8 cellular contexts compared by ENCODE assay signal in genomic region chr4:184538023-184538599, GRCh38.
A peak's percentile ranks its signal among the peaks of the same experiment; 100 is the strongest.
DNase-seq lines count a peak whose midpoint lies in the region; ATAC-seq and FAIRE-seq lines count a peak whose summit lies in the region.

No MANE protein-coding gene starts in this region.

- FAIRE-seq in RCC 7860 (lab: Jason Lieb, UNC) = peak; percentile 31

- peak overlapping the region; percentile 88 for H3K4me3 ChIP-seq in Jurkat, Clone E6-1 (ENCODE audit: low read length)

- ATAC-seq in GM21576 (IDR thresholded peaks at IDR 0.05; ENCODE audit: unreplicated experiment) = peak; percentile 51
- ATAC-seq in natural killer cell treated with Interleukin-12 subunit alpha and Interleukin-12 subunit beta and Interleukin-15 and Interleukin-18, amount 100 ng/mL, for 72 hours = peak; percentile 80 to 84

- no peaks in the 10 kb centered on the region for H3K36me3 Mint-ChIP-seq in natural killer cell treated with Interleukin-12 subunit alpha and Interleukin-12 subunit beta and Interleukin-15 and Interleukin-18, amount 100 ng/mL, for 72 hours
- no peaks in the 10 kb centered on the region for H3K36me3 Mint-ChIP-seq in stimulated activated naive CD8-positive, alpha-beta T cell treated with anti-CD3 and anti-CD28 coated beads, Interleukin-15, Interleukin-2, amounts not matched to agents 100 ng/mL and 50 ng/mL, for 24 hours (ENCODE audit: low read depth)

- peak overlapping the region; percentile 91 for H3K4me3 Mint-ChIP-seq in natural killer cell treated with Interleukin-12 subunit alpha and Interleukin-12 subunit beta and Interleukin-15 and Interleukin-18, amount 100 ng/mL, for 72 hours
- H3K4me3 Mint-ChIP-seq in stimulated activated naive CD8-positive, alpha-beta T cell treated with anti-CD3 and anti-CD28 coated beads, Interleukin-15, Interleukin-2, amounts not matched to agents 100 ng/mL and 50 ng/mL, for 24 hours = peak overlapping the region; percentile 93

- H3K27me3 Mint-ChIP-seq in natural killer cell treated with Interleukin-12 subunit alpha and Interleukin-12 subunit beta and Interleukin-15 and Interleukin-18, amount 100 ng/mL, for 72 hours = no peaks in the 10 kb centered on the region
- no peaks in the 10 kb centered on the region for H3K27me3 Mint-ChIP-seq in stimulated activated naive CD8-positive, alpha-beta T cell treated with anti-CD3 and anti-CD28 coated beads, Interleukin-15, Interleukin-2, amounts not matched to agents 100 ng/mL and 50 ng/mL, for 24 hours

- peaks cover 45 to 46% of the 10 kb centered on the region in 2 donors for H3K4me1 Mint-ChIP-seq in natural killer cell treated with Interleukin-12 subunit alpha and Interleukin-12 subunit beta and Interleukin-15 and Interleukin-18, amount 100 ng/mL, for 72 hours (ENCODE audit: low read depth in 2 of 2)
- peaks cover 47% of the 10 kb centered on the region for H3K4me1 Mint-ChIP-seq in stimulated activated naive CD8-positive, alpha-beta T cell treated with anti-CD3 and anti-CD28 coated beads, Interleukin-15, Interleukin-2, amounts not matched to agents 100 ng/mL and 50 ng/mL, for 24 hours (ENCODE audit: low read depth)

- DNase-seq in DMS153 (lab: John Stamatoyannopoulos, UW) = peak; percentile 83
- peak; percentile 41 for DNase-seq in Jurkat, Clone E6-1 (ENCODE audit: low read depth, low spot score)
- peak; percentile 64 for DNase-seq in RCC 7860 (ENCODE audit: low spot score)
- peak; percentile 24 to 34 for DNase-seq in activated T-helper 1 cell treated with anti-CD3 and anti-CD28 coated beads, Interleukin-2, amount 50 U/mL, for 16 hours (ENCODE audit: low read depth in 1 of 2, low spot score in 1 of 2)
- DNase-seq in fibroblast of peridontal ligament (ENCODE audit: extremely low read depth) = peak; percentile 95
- DNase-seq in natural killer cell treated with Interleukin-12 subunit alpha and Interleukin-12 subunit beta and Interleukin-15 and Interleukin-18, amount 100 ng/mL, for 72 hours (ENCODE audit: low spot score) = peak; percentile 86

- no peaks in the 10 kb centered on the region for H3K9me3 Mint-ChIP-seq in natural killer cell treated with Interleukin-12 subunit alpha and Interleukin-12 subunit beta and Interleukin-15 and Interleukin-18, amount 100 ng/mL, for 72 hours
- H3K9me3 Mint-ChIP-seq in stimulated activated naive CD8-positive, alpha-beta T cell treated with anti-CD3 and anti-CD28 coated beads, Interleukin-15, Interleukin-2, amounts not matched to agents 100 ng/mL and 50 ng/mL, for 24 hours = no peaks in the 10 kb centered on the region

- H3K27ac Mint-ChIP-seq in natural killer cell treated with Interleukin-12 subunit alpha and Interleukin-12 subunit beta and Interleukin-15 and Interleukin-18, amount 100 ng/mL, for 72 hours = peak overlapping the region; percentile 88 to 99
- H3K27ac Mint-ChIP-seq in stimulated activated naive CD8-positive, alpha-beta T cell treated with anti-CD3 and anti-CD28 coated beads, Interleukin-15, Interleukin-2, amounts not matched to agents 100 ng/mL and 50 ng/mL, for 24 hours = peak overlapping the region; percentile 93

Comparison
In these comparisons a context has a peak if more than half of its experiments do, and no peak if none do; other contexts are left out.
1. Peak in every context shown above with its lines: DNase-seq, ATAC-seq and H3K4me3 ChIP-seq.
2. DNase-seq: peak in every context shown above with its lines; median percentile 95 in fibroblast of peridontal ligament; 86 in natural killer cell treated with Interleukin-12 subunit alpha and Interleukin-12 subunit beta and Interleukin-15 and Interleukin-18, amount 100 ng/mL, for 72 hours; 83 in DMS153; 64 in RCC 7860; 41 in Jurkat, Clone E6-1; 29 in activated T-helper 1 cell treated with anti-CD3 and anti-CD28 coated beads, Interleukin-2, amount 50 U/mL, for 16 hours.